ENCODE assay signal across 9 cellular contexts in genomic region chr12:111429760-111430417, GRCh38. TPM values are rescaled to one million over a fixed set of nuclear protein-coding genes. Genes with fewer than 3 reads are reported as not detected.
DNase-seq lines count a peak whose midpoint lies in the region; ATAC-seq, FAIRE-seq and TF ChIP-seq lines count a peak whose summit lies in the region.
"Had no signal": no experiment of that assay in that cellular context is flagged by ENCODE, and none has a peak within 500 bp of the region (broad histone marks: within the 10 kb centered on the region; RNA-seq: fewer than 3 reads in every experiment).

No MANE protein-coding gene starts in this region.

- FAIRE-seq in H1 (lab: Jason Lieb, UNC), result no peak
- FAIRE-seq in HTR-8/SVneo (lab: Jason Lieb, UNC), result no peak

- H3K79me1 ChIP-seq in H1 (ENCODE audit: low read depth, low read length), result peaks cover 11% of the 10 kb centered on the region

- DNase-seq in activated CD4-positive, alpha-beta T cell treated with anti-CD3 and anti-CD28 coated beads, Interleukin-2, amount 10 ng/mL, durations not matched to agents 7 days and 5 days, result peak; percentile 78
- DNase-seq in H1 (ENCODE audit: low read depth in 1 of 2, low spot score in 2 of 2) (no peak), HTR-8/SVneo (ENCODE audit: insufficient read length, low spot score) (no peak), NCI-H1930 (lab: John Stamatoyannopoulos, UW) (no peak)
- DNase-seq in stimulated activated CD8-positive, alpha-beta memory T cell treated with anti-CD3 and anti-CD28 coated beads, Interleukin-4, amount 100 ng/mL, for 4 hours (ENCODE audit: low read depth in 2 of 2, low spot score in 1 of 2), result peak; percentile 56
- DNase-seq: trophoblast cell had no signal

- peak overlapping the region; percentile 71; the same call in 1 of the 2 replicates for H2BK5ac ChIP-seq in H1 (ENCODE audit: low read depth, low read length)

- H3K27me3 Mint-ChIP-seq in activated CD4-positive, alpha-beta T cell treated with anti-CD3 and anti-CD28 coated beads, Interleukin-2, amount 10 ng/mL, durations not matched to agents 7 days and 5 days, result no peaks in the 10 kb centered on the region

- H2BK120ac ChIP-seq in H1 (replicated peaks; ENCODE audit: low read depth, low read length), result peak overlapping the region; percentile 72

- H4K20me1 ChIP-seq in H1 (replicated peaks in 1 of 2; ENCODE audit: control insufficient read depth in 1 of 2, insufficient read depth in 2 of 2, low read length in 2 of 2), result peaks cover 6 to 7% of the 10 kb centered on the region in 2 experiments

- no peak for TF ChIP-seq EP300 in H1 (IDR thresholded peaks at IDR 0.05; ENCODE audit: borderline replicate concordance in 1 of 2, low read depth in 2 of 2, low read length in 2 of 2)

- H2BK12ac ChIP-seq in H1 (ENCODE audit: low read depth, low read length), result no peak overlapping the region

- H3K4ac ChIP-seq in H1 (replicated peaks; ENCODE audit: insufficient read length, low read depth, low read length), result peak overlapping the region; percentile 46

- no peaks in the 10 kb centered on the region for H3K23me2 ChIP-seq in H1 (ENCODE audit: low read depth, low read length)

- POLR2A ChIA-PET in activated CD4-positive, alpha-beta T cell treated with anti-CD3 and anti-CD28 coated beads, Interleukin-2, amount 10 ng/mL, durations not matched to agents 7 days and 5 days (lab: Charles Lee), result interaction anchor here (0.8 to 1.0 kb wide), 2 partner anchors 18 to 25 kb away, joined by 4 read pairs; no protein-coding TSS in a partner anchor
- POLR2A ChIA-PET in H1 (lab: Charles Lee; ENCODE audit: partially characterized antibody), result interaction anchor here (0.7 to 3.4 kb wide), 9 partner anchors 9 to 165 kb away, joined by 3 to 23 read pairs (median 3); no protein-coding TSS in a partner anchor

- H3K27me3 ChIP-seq in H1 (replicated peaks in 1 of 4; ENCODE audit: control insufficient read depth in 3 of 4, extremely low read depth in 1 of 4, insufficient read depth in 3 of 4, low read length in 3 of 4), result no peaks in the 10 kb centered on the region; a peak in 1 of 7 replicates

- peaks cover 38% of the 10 kb centered on the region for H3K36me3 Mint-ChIP-seq in activated CD4-positive, alpha-beta T cell treated with anti-CD3 and anti-CD28 coated beads, Interleukin-2, amount 10 ng/mL, durations not matched to agents 7 days and 5 days (ENCODE audit: low read depth)

- 0 out of 2 replicates have a peak overlapping the region, but pooled peaks have one; percentile 65 for H2AK5ac ChIP-seq in H1 (ENCODE audit: low read depth, low read length)

- H3K18ac ChIP-seq in H1 (ENCODE audit: extremely low read depth, low read length), result no peak overlapping the region; the same call in 1 of the 2 replicates

- TF ChIP-seq CTCF in H1 (IDR thresholded peaks at IDR 0.05; ENCODE audit: control extremely low read depth in 1 of 3, insufficient read depth in 1 of 3, low read depth in 1 of 3, low read length in 3 of 3), result no peak

- H3K27ac Mint-ChIP-seq in activated CD4-positive, alpha-beta T cell treated with anti-CD3 and anti-CD28 coated beads, Interleukin-2, amount 10 ng/mL, durations not matched to agents 7 days and 5 days, result peak overlapping the region; percentile 90

- no peak overlapping the region for H2AFZ ChIP-seq in H1 (ENCODE audit: low read length)

- no peaks in the 10 kb centered on the region for H3K9me3 Mint-ChIP-seq in activated CD4-positive, alpha-beta T cell treated with anti-CD3 and anti-CD28 coated beads, Interleukin-2, amount 10 ng/mL, durations not matched to agents 7 days and 5 days

- no peak overlapping the region for H3K9ac ChIP-seq in H1 (replicated peaks in 1 of 4; ENCODE audit: extremely low read depth in 1 of 4, low read depth in 3 of 4, low read length in 3 of 4)

- H3K4me2 ChIP-seq in H1 (ENCODE audit: insufficient read depth in 1 of 2, low read depth in 2 of 2, low read length in 2 of 2), result no peak overlapping the region

- H3K4me1 ChIP-seq in H1 (replicated peaks in 1 of 4; ENCODE audit: control insufficient read depth in 3 of 4, insufficient read depth in 4 of 4, low read length in 3 of 4), result peaks cover 4 to 28% (median 20%) of the 10 kb centered on the region in 4 experiments

- H3K14ac ChIP-seq in H1 (ENCODE audit: insufficient read length), result no peak overlapping the region

- no peak for TF ChIP-seq RAD21 in H1 (IDR thresholded peaks at IDR 0.05 in 1 of 2, conservative IDR thresholded peaks at IDR 0.05 in 1 of 2; ENCODE audit: low read depth in 2 of 2, low read length in 2 of 2)

- peak overlapping the region; percentile 64 for H3K4me3 Mint-ChIP-seq in activated CD4-positive, alpha-beta T cell treated with anti-CD3 and anti-CD28 coated beads, Interleukin-2, amount 10 ng/mL, durations not matched to agents 7 days and 5 days

- H4K5ac ChIP-seq in H1 (ENCODE audit: insufficient read length, low read depth, low read length), result no peak overlapping the region

- peak; percentile 57 for TF ChIP-seq POLR2A in GM18526 (IDR thresholded peaks at IDR 0.05; ENCODE audit: extremely low read depth, insufficient read length)
- no peak for TF ChIP-seq POLR2A in H1 (IDR thresholded peaks at IDR 0.05; ENCODE audit: control extremely low read depth in 1 of 2, low read depth in 2 of 2, low read length in 2 of 2)

- peak overlapping the region; percentile 79; the same call in 1 of the 2 replicates for H4K8ac ChIP-seq in H1 (ENCODE audit: extremely low read depth, insufficient read depth, low read length)

- H3K79me2 ChIP-seq in H1 (ENCODE audit: control insufficient read depth in 1 of 2, insufficient read depth in 2 of 2, low read length in 2 of 2), result peaks cover 7 to 76% of the 10 kb centered on the region in 2 experiments

- no peaks in the 10 kb centered on the region for H3K9me3 ChIP-seq in H1 (ENCODE audit: insufficient read depth in 2 of 2, low read depth in 1 of 2, low read length in 1 of 2)

- no peaks in the 10 kb centered on the region for H3K36me3 ChIP-seq in H1 (ENCODE audit: control insufficient read depth in 2 of 4, insufficient read depth in 4 of 4, low read length in 3 of 4)

- H2BK15ac ChIP-seq in H1 (ENCODE audit: low read length), result no peak overlapping the region

- H3K27ac ChIP-seq in H1 (ENCODE audit: low read depth, low read length), result no peak overlapping the region

- no peak overlapping the region for H3K4me3 ChIP-seq in H1 (ENCODE audit: extremely low read depth in 1 of 4, insufficient read depth in 2 of 4, low read depth in 3 of 4, low read length in 4 of 4)

- ATAC-seq in GM19467 (IDR thresholded peaks at IDR 0.05; ENCODE audit: unreplicated experiment) (no peak), HG02571 (IDR thresholded peaks at IDR 0.05; ENCODE audit: unreplicated experiment) (no peak)

- CTCF ChIA-PET in activated CD4-positive, alpha-beta T cell treated with anti-CD3 and anti-CD28 coated beads, Interleukin-2, amount 10 ng/mL, durations not matched to agents 7 days and 5 days (lab: Charles Lee), result interaction anchor here (0.6 to 6.0 kb wide), 8 partner anchors 10 to 385 kb away, joined by 3 to 46 read pairs (median 10); partner anchors contain the start of gene SH2B3
- CTCF ChIA-PET in H1 (lab: Charles Lee; ENCODE audit: partially characterized antibody), result interaction anchor here (0.6 to 4.8 kb wide), 10 partner anchors 9 to 308 kb away, joined by 3 to 37 read pairs (median 4); no protein-coding TSS in a partner anchor

- no peak overlapping the region for H3K56ac ChIP-seq in H1 (replicated peaks; ENCODE audit: insufficient read length, low read depth, low read length)

- 84% methylated on average over 21 of the region's 22 CpGs; no CpG with 5 or more reads in 1 of the 2 experiments for WGBS in H1 (ENCODE audit: extremely low coverage in 1 of 2, insufficient coverage in 1 of 2, insufficient read length in 1 of 2, insufficient replicate concordance in 2 of 2, low coverage in 1 of 2, low lambda C conversion rate in 2 of 2, missing lambda C conversion rate in 1 of 2), 2 experiments

- H3K4me1 Mint-ChIP-seq in activated CD4-positive, alpha-beta T cell treated with anti-CD3 and anti-CD28 coated beads, Interleukin-2, amount 10 ng/mL, durations not matched to agents 7 days and 5 days, result peaks cover 95% of the 10 kb centered on the region

- no peak overlapping the region for H3K23ac ChIP-seq in H1 (ENCODE audit: insufficient read length)

- no peak overlapping the region for H2BK20ac ChIP-seq in H1 (ENCODE audit: low read length)

- H4K91ac ChIP-seq in H1 (replicated peaks; ENCODE audit: insufficient read length, low read length), result peak overlapping the region; percentile 68

TF ChIP-seq in H1, 55 proteins besides CTCF, POLR2A, EP300 and RAD21:
- no peak for TF ChIP-seq POU5F1 (IDR thresholded peaks at IDR 0.05; ENCODE audit: low read depth, low read length)

RNA-seq across cellular contexts. Expression of gene SH2B3, which starts 24.2 kb away (rescaled TPM):
- 10 to 100 TPM; 29.7 to 29.8 TPM for total RNA-seq in activated CD4-positive, alpha-beta T cell treated with anti-CD3 and anti-CD28 coated beads, Interleukin-2, amount 10 ng/mL, durations not matched to agents 7 days and 5 days
- total RNA-seq in H1 (2021; fragmentation: NEBNext Ultra II Directional; extraction: Animal tissue kit (Norgen Biotek cat#: 25700)), result 29.8 and 34.1 TPM in 2 replicates
- 20.8 and 25.1 TPM in 2 replicates for polyA plus RNA-seq in H1 (2011; rRNA removed)
- polyA plus RNA-seq in H1 (2011; cell fraction: cytosol; rRNA removed), result 18.3 TPM
- 18.8 TPM for polyA plus RNA-seq in H1 (2011; cell fraction: nucleus; rRNA removed)
- polyA plus RNA-seq in H1 (2012, experiment 1 of 2), result 18.4 to 20.9 TPM (median 20.6 TPM) in 4 replicates
- polyA plus RNA-seq in H1 (2012, experiment 2 of 2), result 12.1 TPM
- 20.8 TPM for polyA plus RNA-seq in H1 (2013, experiment 1 of 2)
- polyA plus RNA-seq in H1 (2013, experiment 2 of 2), result 21.5 TPM
- polyA minus RNA-seq in H1 (2011; rRNA and poly(A)+ RNA removed), result 12.6 and 17.8 TPM in 2 replicates
- polyA minus RNA-seq in H1 (2011; cell fraction: cytosol; rRNA and poly(A)+ RNA removed), result 19.1 TPM
- polyA minus RNA-seq in H1 (2011; cell fraction: nucleus; rRNA and poly(A)+ RNA removed), result 14.7 TPM

Comparison
In these comparisons a context has a peak if more than half of its experiments do, and no peak if none do; other contexts are left out.
1. DNase-seq: peak in activated CD4-positive, alpha-beta T cell treated with anti-CD3 and anti-CD28 coated beads, Interleukin-2, amount 10 ng/mL, durations not matched to agents 7 days and 5 days (single experiment) and stimulated activated CD8-positive, alpha-beta memory T cell treated with anti-CD3 and anti-CD28 coated beads, Interleukin-4, amount 100 ng/mL, for 4 hours (2 of 2); none in H1 (0 of 2), HTR-8/SVneo (single experiment) and NCI-H1930 (0 of 2).